ENCODE assay signal across 13 cellular contexts in the genomic region with DNA sequence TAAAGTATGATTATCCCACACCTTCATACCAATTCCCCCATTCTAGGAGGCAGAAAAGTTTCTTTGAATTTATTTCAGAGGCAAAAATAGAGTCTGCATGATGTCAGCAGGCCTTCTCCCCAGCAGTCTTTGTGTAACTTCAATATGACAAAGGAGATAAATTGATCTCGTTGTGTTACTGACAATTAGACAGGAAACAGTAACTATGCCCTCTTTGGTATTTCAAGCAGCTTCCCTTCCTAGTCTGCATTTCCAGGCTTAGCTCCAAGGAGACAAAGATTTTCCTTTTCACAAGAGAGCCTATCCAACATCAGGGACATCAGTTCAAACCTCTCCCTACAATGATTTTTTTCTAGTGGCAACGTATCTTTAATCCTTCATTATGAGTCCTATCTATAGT.
"Had no signal": no experiment of that assay in that cellular context is flagged by ENCODE, and none has a peak within 500 bp of the region (broad histone marks: within the 10 kb centered on the region; RNA-seq: fewer than 3 reads in every experiment).

No MANE protein-coding gene starts in this region.

- DNase-seq: activated CD4-positive, alpha-beta T cell treated with anti-CD3 and anti-CD28 coated beads, Interleukin-2, amount 50 U/mL, for 1 hour; activated CD8-positive, alpha-beta memory T cell treated with anti-CD3 and anti-CD28 coated beads for 24 hours; activated naive CD4-positive, alpha-beta T cell treated with anti-CD3 and anti-CD28 coated beads for 36 hours; psoas muscle; spleen had no signal

- H3K36me3 Mint-ChIP-seq: type B pancreatic cell had no signal

- H3K27me3 ChIP-seq: ascending aorta, spleen, suprapubic skin had no signal

- H3K27me3 Mint-ChIP-seq: stimulated activated naive CD8-positive, alpha-beta T cell treated with anti-CD3 and anti-CD28 coated beads, Interleukin-15, Interleukin-2, amounts not matched to agents 100 ng/mL and 50 ng/mL, for 24 hours; type B pancreatic cell had no signal

- H3K27ac Mint-ChIP-seq: activated naive CD4-positive, alpha-beta T cell treated with anti-CD3 and anti-CD28 coated beads for 36 hours; activated T-helper 2 cell treated with anti-CD3 and anti-CD28 coated beads, Interferon-gamma antibody, Interleukin-2, Interleukin-4, amounts not matched to agents 10 μg/mL and 5 μg/mL and 100 μg/mL, durations not matched to agents 14 hours and 24 hours and 36 hours; nephron; stimulated activated naive CD8-positive, alpha-beta T cell treated with anti-CD3 and anti-CD28 coated beads, Interleukin-15, Interleukin-2, amounts not matched to agents 100 ng/mL and 50 ng/mL, for 24 hours; type B pancreatic cell had no signal

- ATAC-seq: esophagus mucosa, psoas muscle, sciatic nerve had no signal

- H3K9me3 Mint-ChIP-seq: activated naive CD4-positive, alpha-beta T cell treated with anti-CD3 and anti-CD28 coated beads for 36 hours; activated T-helper 2 cell treated with anti-CD3 and anti-CD28 coated beads, Interferon-gamma antibody, Interleukin-2, Interleukin-4, amounts not matched to agents 10 μg/mL and 5 μg/mL and 100 μg/mL, durations not matched to agents 14 hours and 24 hours and 36 hours; nephron; stimulated activated naive CD8-positive, alpha-beta T cell treated with anti-CD3 and anti-CD28 coated beads, Interleukin-15, Interleukin-2, amounts not matched to agents 100 ng/mL and 50 ng/mL, for 24 hours; type B pancreatic cell had no signal

- H3K4me3 Mint-ChIP-seq: activated naive CD4-positive, alpha-beta T cell treated with anti-CD3 and anti-CD28 coated beads for 36 hours; nephron; stimulated activated naive CD8-positive, alpha-beta T cell treated with anti-CD3 and anti-CD28 coated beads, Interleukin-15, Interleukin-2, amounts not matched to agents 100 ng/mL and 50 ng/mL, for 24 hours; type B pancreatic cell had no signal

- H3K4me1 ChIP-seq: ascending aorta, psoas muscle, suprapubic skin had no signal

- H3K9me3 ChIP-seq: ascending aorta, psoas muscle, spleen, suprapubic skin had no signal

- H3K27ac ChIP-seq: ascending aorta, psoas muscle, suprapubic skin had no signal

- H3K36me3 ChIP-seq: ascending aorta, spleen, suprapubic skin had no signal

- H3K4me3 ChIP-seq: ascending aorta, psoas muscle, spleen, suprapubic skin had no signal
